In genomic region chr10:72171175-72171630, GRCh38 we compare ENCODE assay signal across 11 cellular contexts. TPM values are rescaled to one million over a fixed set of nuclear protein-coding genes. Genes with fewer than 3 reads are reported as not detected.
DNase-seq lines count a peak whose midpoint lies in the region; ATAC-seq and TF ChIP-seq lines count a peak whose summit lies in the region.
"Had no signal": no experiment of that assay in that cellular context is flagged by ENCODE, and none has a peak within 500 bp of the region (broad histone marks: within the 10 kb centered on the region; RNA-seq: fewer than 3 reads in every experiment).

No MANE protein-coding gene starts in this region.

- H3K4ac ChIP-seq in neuronal stem cell (ENCODE audit: low read length) = no peak overlapping the region

- no peak overlapping the region for H3K23ac ChIP-seq in neuronal stem cell (ENCODE audit: low read depth, low read length, poor library complexity)

- H3K27me3 ChIP-seq in ACC112 (ENCODE audit: insufficient read depth, low read length) (no peaks in the 10 kb centered on the region), body of pancreas (no peaks in the 10 kb centered on the region), kidney epithelial cell (ENCODE audit: control insufficient read depth, insufficient read depth, low read length) (no peaks in the 10 kb centered on the region), neuronal stem cell (ENCODE audit: control insufficient read depth in 3 of 3, insufficient read depth in 3 of 3, low read depth in 1 of 3, low read length in 3 of 3) (no peaks in the 10 kb centered on the region)
- H3K27me3 ChIP-seq: SJCRH30 had no signal

- no peak overlapping the region for H3K9ac ChIP-seq in neuronal stem cell (ENCODE audit: low read depth, low read length, poor library complexity)

- WGBS in body of pancreas, 2 donors = 65 to 76% methylated on average over 7 of the region's 7 CpGs
- no CpG with 5 or more reads among the region's 7 CpGs for WGBS in neuronal stem cell (ENCODE audit: extremely low coverage in 2 of 2, insufficient read length in 2 of 2, insufficient replicate concordance in 1 of 2), 2 donors

- H3K14ac ChIP-seq in neuronal stem cell (ENCODE audit: low read length) = no peak overlapping the region

- no peak overlapping the region for H2BK15ac ChIP-seq in neuronal stem cell (ENCODE audit: low read length)

- H2AFZ ChIP-seq in ACC112 (ENCODE audit: low read length, unreplicated experiment) (no peak overlapping the region), neuronal stem cell (ENCODE audit: low read length) (no peak overlapping the region)

- TF ChIP-seq CTCF in body of pancreas (IDR thresholded peaks at IDR 0.05) = no peak
- TF ChIP-seq CTCF in kidney epithelial cell (IDR thresholded peaks at IDR 0.05; ENCODE audit: insufficient read depth, low read length, poor library complexity, severe bottlenecking) = no peak

- TF ChIP-seq POLR2A in body of pancreas (IDR thresholded peaks at IDR 0.05) = no peak

- no peaks in the 10 kb centered on the region for H3K79me2 ChIP-seq in ACC112 (ENCODE audit: control insufficient read depth, insufficient read depth, low read length, unreplicated experiment)

- no peak overlapping the region for H4K8ac ChIP-seq in neuronal stem cell (ENCODE audit: low read depth, low read length)

- no peak overlapping the region for H4K91ac ChIP-seq in neuronal stem cell (ENCODE audit: low read depth, low read length, poor library complexity)

- H3K4me1 ChIP-seq in ACC112 (ENCODE audit: control insufficient read depth, insufficient read depth, low read length, unreplicated experiment) (peaks cover 46% of the 10 kb centered on the region), body of pancreas (no peaks in the 10 kb centered on the region), neuronal stem cell (ENCODE audit: control insufficient read depth in 2 of 2, insufficient read depth in 1 of 2, low read depth in 1 of 2, low read length in 2 of 2) (peaks cover 3 to 14% of the 10 kb centered on the region in 2 donors)
- H3K4me1 ChIP-seq: SJCRH30 had no signal

- no peak overlapping the region for H3K4me2 ChIP-seq in neuronal stem cell (ENCODE audit: insufficient read depth, low read length, poor library complexity, severe bottlenecking)

- DNase-seq in HS-5 (ENCODE audit: low read depth) (peak; percentile 85), body of pancreas (peak in 3 of 4 donors; percentile 10 to 32 (median 26)), kidney epithelial cell (ENCODE audit: low read depth) (peak; percentile 94), NCI-H1105 (lab: John Stamatoyannopoulos, UW) (no peak), neuronal stem cell (ENCODE audit: low spot score) (no peak)
- DNase-seq in stimulated activated CD4-positive, alpha-beta T cell treated with anti-CD3 and anti-CD28 coated beads, Interleukin-2, amount 100 ng/mL, for 24 hours = no peak
- DNase-seq: CD8-positive, alpha-beta memory T cell; SJCRH30 had no signal

- no peak overlapping the region for H2AK5ac ChIP-seq in neuronal stem cell (ENCODE audit: low read depth, low read length)

- H3K36me3 ChIP-seq in ACC112 (ENCODE audit: insufficient read depth, low read length) (no peaks in the 10 kb centered on the region), body of pancreas (replicated peaks in 1 of 2; ENCODE audit: insufficient read depth in 1 of 2, low read depth in 2 of 2) (no peaks in the 10 kb centered on the region), kidney epithelial cell (ENCODE audit: control insufficient read depth, insufficient read depth, low read length) (no peaks in the 10 kb centered on the region), neuronal stem cell (replicated peaks in 1 of 2; ENCODE audit: control insufficient read depth in 2 of 2, insufficient read depth in 2 of 2, low read length in 2 of 2) (no peaks in the 10 kb centered on the region)
- H3K36me3 ChIP-seq: SJCRH30 had no signal

- H3K27ac ChIP-seq in ACC112 (ENCODE audit: low read depth, low read length) (peak overlapping the region; percentile 9), body of pancreas (no peak overlapping the region), neuronal stem cell (replicated peaks; ENCODE audit: low read length) (no peak overlapping the region)
- H3K27ac ChIP-seq: SJCRH30 had no signal

- H3K18ac ChIP-seq in neuronal stem cell (ENCODE audit: low read length) = no peak overlapping the region

- H2BK120ac ChIP-seq in neuronal stem cell (ENCODE audit: low read depth, low read length) = no peak overlapping the region

- no peak overlapping the region for H2BK5ac ChIP-seq in neuronal stem cell (ENCODE audit: low read length)

- H3K9me3 ChIP-seq in body of pancreas = no peaks in the 10 kb centered on the region
- no peaks in the 10 kb centered on the region for H3K9me3 ChIP-seq in neuronal stem cell (replicated peaks in 1 of 2; ENCODE audit: control insufficient read depth in 2 of 2, insufficient read depth in 1 of 2, low read depth in 1 of 2, low read length in 2 of 2)
- H3K9me3 ChIP-seq: SJCRH30 had no signal

- H3K4me3 ChIP-seq in ACC112 (ENCODE audit: low read depth, low read length) (no peak overlapping the region), body of pancreas (no peak overlapping the region), kidney epithelial cell (ENCODE audit: low read depth, low read length) (no peak overlapping the region), neuronal stem cell (ENCODE audit: low read length in 2 of 2) (no peak overlapping the region)
- H3K4me3 ChIP-seq: SJCRH30 had no signal

- ATAC-seq in body of pancreas (peak; percentile 24), GM19023 (IDR thresholded peaks at IDR 0.05; ENCODE audit: unreplicated experiment) (no peak)
- ATAC-seq: activated T-helper 17 cell treated with anti-CD3 and anti-CD28 coated beads, Interleukin-2, amount 50 U/mL, for 72 hours had no signal

- H2BK12ac ChIP-seq in neuronal stem cell (ENCODE audit: low read length) = no peak overlapping the region

- no peaks in the 10 kb centered on the region for H3K79me1 ChIP-seq in neuronal stem cell (ENCODE audit: low read depth, low read length)

- intact Hi-C loops in body of pancreas (cut with DNase I) = no loop called here

RNA-seq across cellular contexts. Expression of gene ANAPC16, which starts 44.6 kb away (rescaled TPM):
- total RNA-seq in body of pancreas (10 to 100 TPM; 40.9 to 59.4 TPM), kidney epithelial cell (105 and 136 TPM in 2 replicates)
- polyA plus RNA-seq in neuronal stem cell (2013, experiment 1 of 2) = 86.8 TPM
- 88.2 TPM for polyA plus RNA-seq in neuronal stem cell (2013, experiment 2 of 2)

RNA-seq across cellular contexts. Expression of gene ASCC1, which starts 44.9 kb away (rescaled TPM):
- total RNA-seq in body of pancreas (10 to 100 TPM; 16.1 to 17.1 TPM), kidney epithelial cell (30.7 and 38.6 TPM in 2 replicates)
- 34.4 TPM for polyA plus RNA-seq in neuronal stem cell (2013, experiment 1 of 2)
- 33.0 TPM for polyA plus RNA-seq in neuronal stem cell (2013, experiment 2 of 2)

Comparison
In these comparisons a context has a peak if more than half of its experiments do, and no peak if none do; other contexts are left out.
1. DNase-seq: peak in HS-5 (single experiment), body of pancreas (3 of 4) and kidney epithelial cell (single experiment); none in stimulated activated CD4-positive, alpha-beta T cell treated with anti-CD3 and anti-CD28 coated beads, Interleukin-2, amount 100 ng/mL, for 24 hours (0 of 2), NCI-H1105 (single experiment) and neuronal stem cell (single experiment).